ENCODE assay signal across 9 cellular contexts in genomic region chr14:47539065-47539464, GRCh38.
A peak's percentile ranks its signal among the peaks of the same experiment; 100 is the strongest.
DNase-seq lines count a peak whose midpoint lies in the region; ATAC-seq, FAIRE-seq and TF ChIP-seq lines count a peak whose summit lies in the region.
"Had no signal": no experiment of that assay in that cellular context is flagged by ENCODE, and none has a peak within 500 bp of the region (broad histone marks: within the 10 kb centered on the region; RNA-seq: fewer than 3 reads in every experiment).

No MANE protein-coding gene starts in this region.

- peak overlapping the region; percentile 40 for H2BK120ac ChIP-seq in H1 (replicated peaks; ENCODE audit: low read depth, low read length)

- no peaks in the 10 kb centered on the region for H3K23me2 ChIP-seq in H1 (ENCODE audit: low read depth, low read length)

- H3K14ac ChIP-seq in H1 (ENCODE audit: insufficient read length), result no peak overlapping the region

- ATAC-seq in GM19328 (IDR thresholded peaks at IDR 0.05; ENCODE audit: unreplicated experiment), result no peak
- ATAC-seq: gastrocnemius medialis had no signal

- no peak overlapping the region for H2AK5ac ChIP-seq in H1 (ENCODE audit: low read depth, low read length)

- no peak overlapping the region; the same call in 1 of the 2 replicates for H3K18ac ChIP-seq in H1 (ENCODE audit: extremely low read depth, low read length)

- WGBS in H1 (ENCODE audit: extremely low coverage in 1 of 2, insufficient coverage in 1 of 2, insufficient read length in 1 of 2, insufficient replicate concordance in 2 of 2, low coverage in 1 of 2, low lambda C conversion rate in 2 of 2, missing lambda C conversion rate in 1 of 2), 2 experiments, result 55% methylated on average over 3 of the region's 3 CpGs; no CpG with 5 or more reads in 1 of the 2 experiments

- H2AFZ ChIP-seq in H1 (ENCODE audit: low read length), result peak overlapping the region; percentile 54; the same call in 1 of the 2 replicates

- no peak overlapping the region for H4K5ac ChIP-seq in H1 (ENCODE audit: insufficient read length, low read depth, low read length)

- TF ChIP-seq EP300 in H1 (IDR thresholded peaks at IDR 0.05; ENCODE audit: borderline replicate concordance in 1 of 2, low read depth in 2 of 2, low read length in 2 of 2), result no peak

- no peak overlapping the region for H3K4me2 ChIP-seq in H1 (ENCODE audit: insufficient read depth in 1 of 2, low read depth in 2 of 2, low read length in 2 of 2)

- H3K4me3 ChIP-seq in H1 (ENCODE audit: extremely low read depth in 1 of 4, insufficient read depth in 2 of 4, low read depth in 3 of 4, low read length in 4 of 4), result no peak overlapping the region
- H3K4me3 ChIP-seq: gastrocnemius medialis had no signal

- H3K79me1 ChIP-seq in H1 (ENCODE audit: low read depth, low read length), result no peaks in the 10 kb centered on the region

- peak; percentile 81 for FAIRE-seq in H1 (lab: Jason Lieb, UNC)

- TF ChIP-seq POLR2A in H1 (IDR thresholded peaks at IDR 0.05; ENCODE audit: control extremely low read depth in 1 of 2, low read depth in 2 of 2, low read length in 2 of 2), result no peak

- H3K27me3 ChIP-seq in H1 (replicated peaks in 1 of 4; ENCODE audit: control insufficient read depth in 3 of 4, extremely low read depth in 1 of 4, insufficient read depth in 3 of 4, low read length in 3 of 4), result no peaks in the 10 kb centered on the region
- H3K27me3 ChIP-seq: gastrocnemius medialis had no signal

- H3K4ac ChIP-seq in H1 (replicated peaks; ENCODE audit: insufficient read length, low read depth, low read length), result no peak overlapping the region

- no peaks in the 10 kb centered on the region for H3K9me3 ChIP-seq in H1 (ENCODE audit: insufficient read depth in 2 of 2, low read depth in 1 of 2, low read length in 1 of 2)
- H3K9me3 ChIP-seq: gastrocnemius medialis had no signal

- DNase-seq in NCI-H2081 (lab: John Stamatoyannopoulos, UW) (peak; percentile 22 to 27), NCI-H2081 treated with DMSO at 0.1 percent for 48 hours (lab: John Stamatoyannopoulos, UW) (no peak), NCI-H226 (peak; percentile 31), H1 (ENCODE audit: low read depth in 1 of 2, low spot score in 2 of 2) (peak; percentile 5 to 53), renal cortical epithelial cell (ENCODE audit: low read depth) (peak; percentile 50), NCI-H1694 (lab: John Stamatoyannopoulos, UW) (no peak), HuH-7 (ENCODE audit: low spot score) (no peak)
- DNase-seq: gastrocnemius medialis had no signal

- H3K27ac ChIP-seq in H1 (ENCODE audit: low read depth, low read length), result no peak overlapping the region
- H3K27ac ChIP-seq: gastrocnemius medialis had no signal

- no peak overlapping the region for H4K8ac ChIP-seq in H1 (ENCODE audit: extremely low read depth, insufficient read depth, low read length)

- POLR2A ChIA-PET in H1 (lab: Charles Lee; ENCODE audit: partially characterized antibody), result no interaction called here

- H4K91ac ChIP-seq in H1 (replicated peaks; ENCODE audit: insufficient read length, low read length), result peak overlapping the region; percentile 4

- CTCF ChIA-PET in H1 (lab: Charles Lee; ENCODE audit: partially characterized antibody), result interaction anchor here (0.5 to 1.7 kb wide), 20 partner anchors 10 to 486 kb away, joined by 3 to 8 read pairs (median 3); no protein-coding TSS in a partner anchor

- H3K9ac ChIP-seq in H1 (replicated peaks in 1 of 4; ENCODE audit: extremely low read depth in 1 of 4, low read depth in 3 of 4, low read length in 3 of 4), result no peak overlapping the region

- H3K56ac ChIP-seq in H1 (replicated peaks; ENCODE audit: insufficient read length, low read depth, low read length), result no peak overlapping the region

- peaks cover 0 to 13% (median 3%) of the 10 kb centered on the region in 4 experiments; a peak in 1 of 7 replicates for H3K4me1 ChIP-seq in H1 (replicated peaks in 1 of 4; ENCODE audit: control insufficient read depth in 3 of 4, insufficient read depth in 4 of 4, low read length in 3 of 4)
- H3K4me1 ChIP-seq: gastrocnemius medialis had no signal

- no peak overlapping the region for H3K23ac ChIP-seq in H1 (ENCODE audit: insufficient read length)

- H2BK15ac ChIP-seq in H1 (ENCODE audit: low read length), result no peak overlapping the region

- H2BK20ac ChIP-seq in H1 (ENCODE audit: low read length), result peak overlapping the region; percentile 57; the same call in 1 of the 2 replicates

- H2BK12ac ChIP-seq in H1 (ENCODE audit: low read depth, low read length), result peak overlapping the region; percentile 35; the same call in 1 of the 2 replicates

- TF ChIP-seq CTCF in H1 (IDR thresholded peaks at IDR 0.05; ENCODE audit: control extremely low read depth in 1 of 3, insufficient read depth in 1 of 3, low read depth in 1 of 3, low read length in 3 of 3), result peak in 2 of 3 experiments; percentile 62 to 67; a peak in 2 of 4 replicates

- H4K20me1 ChIP-seq in H1 (replicated peaks in 1 of 2; ENCODE audit: control insufficient read depth in 1 of 2, insufficient read depth in 2 of 2, low read length in 2 of 2), result no peaks in the 10 kb centered on the region

- H3K36me3 ChIP-seq in H1 (ENCODE audit: control insufficient read depth in 2 of 4, insufficient read depth in 4 of 4, low read length in 3 of 4), result no peaks in the 10 kb centered on the region
- H3K36me3 ChIP-seq: gastrocnemius medialis had no signal

- TF ChIP-seq RAD21 in H1 (IDR thresholded peaks at IDR 0.05 in 1 of 2, conservative IDR thresholded peaks at IDR 0.05 in 1 of 2; ENCODE audit: low read depth in 2 of 2, low read length in 2 of 2), result peak; percentile 88

- peak overlapping the region; percentile 37; the same call in 1 of the 2 replicates for H2BK5ac ChIP-seq in H1 (ENCODE audit: low read depth, low read length)

- H3K79me2 ChIP-seq in H1 (ENCODE audit: control insufficient read depth in 1 of 2, insufficient read depth in 2 of 2, low read length in 2 of 2), result no peaks in the 10 kb centered on the region

TF ChIP-seq in H1, 55 proteins besides CTCF, POLR2A, EP300 and RAD21:
- 0 out of 2 replicates have a peak, but pooled peaks have one; percentile 8 for TF ChIP-seq TEAD4 (IDR thresholded peaks at IDR 0.05; ENCODE audit: low read depth, low read length)
- TF ChIP-seq FOSL1 (IDR thresholded peaks at IDR 0.05; ENCODE audit: insufficient read depth, low read depth, low read length), result no peak
TF ChIP-seq in H1: peak in this region for 1.

Comparison
In these comparisons a context has a peak if more than half of its experiments do, and no peak if none do; other contexts are left out.
1. DNase-seq: peak in NCI-H2081 (2 of 2), NCI-H226 (single experiment), H1 (2 of 2) and renal cortical epithelial cell (single experiment); none in NCI-H2081 treated with DMSO at 0.1 percent for 48 hours (single experiment), NCI-H1694 (single experiment) and HuH-7 (single experiment).